In genomic region chr4:139278450-139278849, GRCh38 we compare ENCODE assay signal across 16 cellular contexts. TPM values are rescaled to one million over a fixed set of nuclear protein-coding genes. Genes with fewer than 3 reads are reported as not detected.
DNase-seq lines count a peak whose midpoint lies in the region; ATAC-seq lines count a peak whose summit lies in the region.
"Had no signal": no experiment of that assay in that cellular context is flagged by ENCODE, and none has a peak within 500 bp of the region (broad histone marks: within the 10 kb centered on the region; RNA-seq: fewer than 3 reads in every experiment).

No MANE protein-coding gene starts in this region.

- H3K27me3 Mint-ChIP-seq in activated naive CD4-positive, alpha-beta T cell treated with anti-CD3 and anti-CD28 coated beads for 36 hours (ENCODE audit: low read depth): peaks cover 46% of the 10 kb centered on the region
- H3K27me3 Mint-ChIP-seq in activated T-helper 1 cell treated with anti-CD3 and anti-CD28 coated beads, Interleukin-12 subunit alpha, Interleukin-12 subunit beta, Interleukin-2, Interleukin-4 antibody, amounts not matched to agents 30 ng/mL and 10 ng/mL and 1 ng/mL, durations not matched to agents 14 hours and 24 hours and 36 hours (ENCODE audit: insufficient read depth): peaks cover 69% of the 10 kb centered on the region
- H3K27me3 Mint-ChIP-seq in stimulated activated naive B cell treated with anti-CD40 and anti-IgM and Interleukin-4, amounts not matched to agents 10 μg/mL and 1 μg/mL and 100 μg/mL, for 72 hours: peaks cover 27 to 30% of the 10 kb centered on the region in 2 donors

- H3K4me1 ChIP-seq in iPS-15b (ENCODE audit: control insufficient read depth, insufficient read depth, low read length): no peaks in the 10 kb centered on the region

- H3K27ac Mint-ChIP-seq in activated naive CD4-positive, alpha-beta T cell treated with anti-CD3 and anti-CD28 coated beads for 36 hours: no peak overlapping the region
- H3K27ac Mint-ChIP-seq in activated T-helper 1 cell treated with anti-CD3 and anti-CD28 coated beads, Interleukin-12 subunit alpha, Interleukin-12 subunit beta, Interleukin-2, Interleukin-4 antibody, amounts not matched to agents 30 ng/mL and 10 ng/mL and 1 ng/mL, durations not matched to agents 14 hours and 24 hours and 36 hours: no peak overlapping the region
- no peak overlapping the region for H3K27ac Mint-ChIP-seq in stimulated activated naive B cell treated with anti-CD40 and anti-IgM and Interleukin-4, amounts not matched to agents 10 μg/mL and 1 μg/mL and 100 μg/mL, for 72 hours

- peak overlapping the region; percentile 65 for H3K4me3 Mint-ChIP-seq in activated naive CD4-positive, alpha-beta T cell treated with anti-CD3 and anti-CD28 coated beads for 36 hours
- peak overlapping the region; percentile 65 for H3K4me3 Mint-ChIP-seq in activated T-helper 1 cell treated with anti-CD3 and anti-CD28 coated beads, Interleukin-12 subunit alpha, Interleukin-12 subunit beta, Interleukin-2, Interleukin-4 antibody, amounts not matched to agents 30 ng/mL and 10 ng/mL and 1 ng/mL, durations not matched to agents 14 hours and 24 hours and 36 hours
- peak overlapping the region; percentile 84 to 93 for H3K4me3 Mint-ChIP-seq in stimulated activated naive B cell treated with anti-CD40 and anti-IgM and Interleukin-4, amounts not matched to agents 10 μg/mL and 1 μg/mL and 100 μg/mL, for 72 hours

- CTCF ChIA-PET in activated naive CD4-positive, alpha-beta T cell treated with anti-CD3 and anti-CD28 coated beads for 36 hours (lab: Charles Lee): interaction anchor here (0.7 kb wide), 1 partner anchor 13 kb away, joined by 3 read pairs; no protein-coding TSS in a partner anchor

- intact Hi-C loops in activated naive CD4-positive, alpha-beta T cell treated with anti-CD3 and anti-CD28 coated beads for 36 hours (cut with micrococcal nuclease): no loop called here
- intact Hi-C loops in activated T-helper 1 cell treated with anti-CD3 and anti-CD28 coated beads, Interleukin-12 subunit alpha, Interleukin-12 subunit beta, Interleukin-2, Interleukin-4 antibody, amounts not matched to agents 30 ng/mL and 10 ng/mL and 1 ng/mL, durations not matched to agents 14 hours and 24 hours and 36 hours (cut with micrococcal nuclease): no loop called here

- H3K27me3 ChIP-seq in iPS-15b (ENCODE audit: control insufficient read depth, insufficient read depth, low read length): peaks cover 49% of the 10 kb centered on the region
- H3K27me3 ChIP-seq: thyroid gland had no signal

- H3K9me3 ChIP-seq in iPS-15b (ENCODE audit: control insufficient read depth, insufficient read depth, low read length): no peaks in the 10 kb centered on the region
- H3K9me3 ChIP-seq: thyroid gland had no signal

- H3K4me1 Mint-ChIP-seq in activated naive CD4-positive, alpha-beta T cell treated with anti-CD3 and anti-CD28 coated beads for 36 hours (ENCODE audit: low read depth): peaks cover 13% of the 10 kb centered on the region
- H3K4me1 Mint-ChIP-seq in activated T-helper 1 cell treated with anti-CD3 and anti-CD28 coated beads, Interleukin-12 subunit alpha, Interleukin-12 subunit beta, Interleukin-2, Interleukin-4 antibody, amounts not matched to agents 30 ng/mL and 10 ng/mL and 1 ng/mL, durations not matched to agents 14 hours and 24 hours and 36 hours (ENCODE audit: low read depth): peaks cover 13% of the 10 kb centered on the region
- H3K4me1 Mint-ChIP-seq in stimulated activated naive B cell treated with anti-CD40 and anti-IgM and Interleukin-4, amounts not matched to agents 10 μg/mL and 1 μg/mL and 100 μg/mL, for 72 hours: peaks cover 14 to 21% of the 10 kb centered on the region in 2 donors

- peak overlapping the region; percentile 64 for H3K4me3 ChIP-seq in iPS-15b (ENCODE audit: low read depth, low read length)

- no peaks in the 10 kb centered on the region for H3K36me3 ChIP-seq in iPS-15b (ENCODE audit: control insufficient read depth, insufficient read depth, low read length)
- H3K36me3 ChIP-seq: thyroid gland had no signal

- no peak overlapping the region for H3K9ac ChIP-seq in iPS-15b (ENCODE audit: low read depth, low read length)

- no peaks in the 10 kb centered on the region for H3K9me3 Mint-ChIP-seq in activated naive CD4-positive, alpha-beta T cell treated with anti-CD3 and anti-CD28 coated beads for 36 hours
- peaks cover 1% of the 10 kb centered on the region for H3K9me3 Mint-ChIP-seq in activated T-helper 1 cell treated with anti-CD3 and anti-CD28 coated beads, Interleukin-12 subunit alpha, Interleukin-12 subunit beta, Interleukin-2, Interleukin-4 antibody, amounts not matched to agents 30 ng/mL and 10 ng/mL and 1 ng/mL, durations not matched to agents 14 hours and 24 hours and 36 hours
- H3K9me3 Mint-ChIP-seq in stimulated activated naive B cell treated with anti-CD40 and anti-IgM and Interleukin-4, amounts not matched to agents 10 μg/mL and 1 μg/mL and 100 μg/mL, for 72 hours: no peaks in the 10 kb centered on the region

- no peak for DNase-seq in activated naive CD4-positive, alpha-beta T cell treated with anti-CD3 and anti-CD28 coated beads for 36 hours
- no peak for DNase-seq in activated naive CD4-positive, alpha-beta T cell treated with Interleukin-2 at 50 U/mL for 16 hours
- DNase-seq in activated T-helper 1 cell treated with anti-CD3 and anti-CD28 coated beads, Interleukin-12 subunit alpha, Interleukin-12 subunit beta, Interleukin-2, Interleukin-4 antibody, amounts not matched to agents 30 ng/mL and 10 ng/mL and 1 ng/mL, durations not matched to agents 14 hours and 24 hours and 36 hours (ENCODE audit: low spot score): no peak
- DNase-seq in stimulated activated naive B cell treated with anti-CD40 and anti-IgM and Interleukin-4, amounts not matched to agents 10 μg/mL and 1 μg/mL and 100 μg/mL, for 72 hours: no peak
- DNase-seq in ureter (ENCODE audit: low spot score) (no peak), NCI-H526 (lab: John Stamatoyannopoulos, UW) (no peak), NCI-H82 (lab: John Stamatoyannopoulos, UW) (no peak)
- DNase-seq: activated effector memory CD4-positive, alpha-beta T cell treated with Interleukin-2 at 50 U/mL for 16 hours; central memory CD4-positive, alpha-beta T cell; DMS79; mammary epithelial cell; NCI-H1105 treated with DMSO at 0.1 percent for 48 hours; stimulated activated CD4-positive, alpha-beta T cell treated with anti-CD3 and anti-CD28 coated beads, Interleukin-12 subunit alpha, Interleukin-12 subunit beta, amount 100 ng/mL, for 4 hours; thyroid gland had no signal

- no peaks in the 10 kb centered on the region for H3K36me3 Mint-ChIP-seq in activated naive CD4-positive, alpha-beta T cell treated with anti-CD3 and anti-CD28 coated beads for 36 hours (ENCODE audit: low read depth)
- peaks cover 3% of the 10 kb centered on the region for H3K36me3 Mint-ChIP-seq in activated T-helper 1 cell treated with anti-CD3 and anti-CD28 coated beads, Interleukin-12 subunit alpha, Interleukin-12 subunit beta, Interleukin-2, Interleukin-4 antibody, amounts not matched to agents 30 ng/mL and 10 ng/mL and 1 ng/mL, durations not matched to agents 14 hours and 24 hours and 36 hours (ENCODE audit: low read depth)
- peaks cover 0 to 1% of the 10 kb centered on the region in 2 donors for H3K36me3 Mint-ChIP-seq in stimulated activated naive B cell treated with anti-CD40 and anti-IgM and Interleukin-4, amounts not matched to agents 10 μg/mL and 1 μg/mL and 100 μg/mL, for 72 hours

- no peak for ATAC-seq in stimulated activated naive B cell treated with anti-CD40 and anti-IgM and Interleukin-4, amounts not matched to agents 10 μg/mL and 1 μg/mL and 100 μg/mL, for 72 hours (replicated peaks)
- ATAC-seq: activated CD4-positive, CD25-positive, alpha-beta regulatory T cell treated with anti-CD3 and anti-CD28 coated beads, Interleukin-2, amount 50 U/mL, for 24 hours had no signal

RNA-seq across cellular contexts. Expression of gene MGARP, which starts 1.6 kb away (rescaled TPM):
- total RNA-seq in activated naive CD4-positive, alpha-beta T cell treated with anti-CD3 and anti-CD28 coated beads for 36 hours: not detected
- 0.15 TPM in 1 of 2 replicates, not detected in the other for total RNA-seq in activated T-helper 1 cell treated with anti-CD3 and anti-CD28 coated beads, Interleukin-12 subunit alpha, Interleukin-12 subunit beta, Interleukin-2, Interleukin-4 antibody, amounts not matched to agents 30 ng/mL and 10 ng/mL and 1 ng/mL, durations not matched to agents 14 hours and 24 hours and 36 hours
- 0.75 TPM for total RNA-seq in ureter

RNA-seq across cellular contexts. Expression of gene NAA15, which starts 22.9 kb away (rescaled TPM):
- total RNA-seq in activated naive CD4-positive, alpha-beta T cell treated with anti-CD3 and anti-CD28 coated beads for 36 hours: 10 to 100 TPM; 91.5 to 94.0 TPM
- total RNA-seq in activated T-helper 1 cell treated with anti-CD3 and anti-CD28 coated beads, Interleukin-12 subunit alpha, Interleukin-12 subunit beta, Interleukin-2, Interleukin-4 antibody, amounts not matched to agents 30 ng/mL and 10 ng/mL and 1 ng/mL, durations not matched to agents 14 hours and 24 hours and 36 hours: 104 and 110 TPM in 2 replicates
- total RNA-seq in ureter: 59.0 TPM

RNA-seq across cellular contexts. Expression of gene NDUFC1, which starts 23.8 kb away (rescaled TPM):
- total RNA-seq in activated naive CD4-positive, alpha-beta T cell treated with anti-CD3 and anti-CD28 coated beads for 36 hours: 10 to 100 TPM; 43.4 to 44.2 TPM
- 53.1 and 54.5 TPM in 2 replicates for total RNA-seq in activated T-helper 1 cell treated with anti-CD3 and anti-CD28 coated beads, Interleukin-12 subunit alpha, Interleukin-12 subunit beta, Interleukin-2, Interleukin-4 antibody, amounts not matched to agents 30 ng/mL and 10 ng/mL and 1 ng/mL, durations not matched to agents 14 hours and 24 hours and 36 hours
- total RNA-seq in ureter: 59.8 TPM
